1 cellular context compared by ENCODE assay signal in the genomic region with DNA sequence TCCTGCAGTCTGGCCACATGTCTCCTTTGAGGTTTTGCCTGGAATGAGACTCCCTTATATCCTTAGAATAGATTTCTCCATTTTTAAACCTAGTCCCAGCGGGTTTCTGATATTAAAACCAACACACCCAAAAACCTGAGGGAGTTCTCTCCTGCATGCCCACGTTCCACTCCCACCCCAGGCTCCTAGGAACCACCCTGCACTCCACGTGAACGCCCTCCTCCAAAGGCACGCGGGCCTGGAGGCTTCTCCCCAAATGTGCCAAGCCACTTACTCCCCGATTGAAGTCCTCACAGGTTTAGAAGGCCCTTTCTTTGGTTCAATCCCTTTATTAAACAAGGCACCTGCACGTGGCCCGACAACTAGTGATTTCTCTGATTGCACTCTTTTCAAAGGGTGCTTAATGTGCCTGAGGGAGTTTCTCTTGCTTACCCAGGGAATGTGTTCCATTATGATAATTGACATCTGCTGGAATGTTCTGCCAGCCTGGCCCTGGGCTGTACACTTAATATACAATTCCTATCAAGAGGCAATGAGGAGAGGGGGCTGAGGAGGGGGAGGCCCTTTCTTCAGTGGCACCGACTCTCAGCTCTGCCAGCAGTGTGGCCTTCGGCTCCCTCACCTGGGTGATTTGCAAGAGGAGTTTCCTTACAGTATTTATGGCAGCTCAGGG.
TF ChIP-seq lines count a peak whose summit lies in the region.

No MANE protein-coding gene starts in this region.

TF ChIP-seq in GM23338, 12 proteins besides CTCF, POLR2A, EP300 and RAD21 (continued from another document):
- TF ChIP-seq ZNF462 (CRISPR knock-in tag; IDR thresholded peaks at IDR 0.05) (no peak), NANOG (IDR thresholded peaks at IDR 0.05; ENCODE audit: borderline replicate concordance) (no peak)
TF ChIP-seq in GM23338: peak in this region for 0.
